ENCODE assay signal across 8 cellular contexts in genomic region chr7:134690016-134690415, GRCh38. TPM values are rescaled to one million over a fixed set of nuclear protein-coding genes. Genes with fewer than 3 reads are reported as not detected.
DNase-seq lines count a peak whose midpoint lies in the region; ATAC-seq and TF ChIP-seq lines count a peak whose summit lies in the region.

No MANE protein-coding gene starts in this region.

- 62% methylated on average over 5 of the region's 5 CpGs for WGBS in hepatocyte (ENCODE audit: low lambda C conversion rate, missing lambda C conversion rate)

- H3K9ac ChIP-seq in adipocyte (ENCODE audit: low read length) = peak overlapping the region; percentile 80

- H3K36me3 ChIP-seq in adipocyte (ENCODE audit: control insufficient read depth, insufficient read depth, low read length, severe bottlenecking) (no peaks in the 10 kb centered on the region), hepatocyte (replicated peaks; ENCODE audit: insufficient read depth, low read depth) (no peaks in the 10 kb centered on the region)

- peak overlapping the region; percentile 3 for H3K4me2 ChIP-seq in hepatocyte

- H4K20me1 ChIP-seq in hepatocyte (ENCODE audit: insufficient read depth, poor library complexity, severe bottlenecking) = no peaks in the 10 kb centered on the region

- no peaks in the 10 kb centered on the region for H3K79me2 ChIP-seq in hepatocyte

- DNase-seq in DMS53 (lab: John Stamatoyannopoulos, UW) (peak; percentile 52), DMS53 treated with DMSO at 0.1 percent for 48 hours (lab: John Stamatoyannopoulos, UW; ENCODE audit: unreplicated experiment) (no peak), adipocyte (ENCODE audit: low read depth) (peak; percentile 91), hepatocyte (ENCODE audit: low spot score) (peak; percentile 72), NCI-H510A (lab: John Stamatoyannopoulos, UW) (no peak), NCI-H1417 treated with DMSO at 0.1 percent for 48 hours (lab: John Stamatoyannopoulos, UW) (no peak)

- no peak overlapping the region for H2AFZ ChIP-seq in hepatocyte

- H3K9me3 ChIP-seq in adipocyte (ENCODE audit: control insufficient read depth, low read length) = no peaks in the 10 kb centered on the region
- H3K9me3 ChIP-seq in hepatocyte (ENCODE audit: low read depth) = no peaks in the 10 kb centered on the region

- TF ChIP-seq CTCF in hepatocyte (IDR thresholded peaks at IDR 0.05; ENCODE audit: poor library complexity) = peak; percentile 69

- no peak for ATAC-seq in GM21723 (IDR thresholded peaks at IDR 0.05; ENCODE audit: unreplicated experiment)

- H3K27ac ChIP-seq in hepatocyte (peak overlapping the region; percentile 75), temporal lobe (ENCODE audit: low read depth, low read length) (peak overlapping the region; percentile 78)

- H3K4me3 ChIP-seq in adipocyte (ENCODE audit: low read length) (peak overlapping the region; percentile 73), hepatocyte (no peak overlapping the region)

- no peaks in the 10 kb centered on the region for H3K9me2 ChIP-seq in hepatocyte (replicated peaks; ENCODE audit: insufficient read depth)

- H3K27me3 ChIP-seq in adipocyte (replicated peaks; ENCODE audit: control insufficient read depth, insufficient read depth, low read length) (no peaks in the 10 kb centered on the region), hepatocyte (no peaks in the 10 kb centered on the region)

- H3K4me1 ChIP-seq in adipocyte (ENCODE audit: control insufficient read depth, insufficient read depth, low read length) = peaks cover 53% of the 10 kb centered on the region
- H3K4me1 ChIP-seq in hepatocyte (ENCODE audit: insufficient read depth) = peaks cover 23% of the 10 kb centered on the region

RNA-seq across cellular contexts. Expression of gene BPGM, which starts 43.4 kb away (rescaled TPM):
- total RNA-seq in hepatocyte = 23.2 and 25.0 TPM in 2 replicates
- 25.7 and 37.6 TPM in 2 replicates for polyA plus RNA-seq in hepatocyte
- total RNA-seq in temporal lobe = 23.4 TPM

Comparison
In these comparisons a context has a peak if more than half of its experiments do, and no peak if none do; other contexts are left out.
1. DNase-seq: peak in DMS53 (single experiment), adipocyte (single experiment) and hepatocyte (single experiment); none in DMS53 treated with DMSO at 0.1 percent for 48 hours (single experiment), NCI-H510A (single experiment) and NCI-H1417 treated with DMSO at 0.1 percent for 48 hours (single experiment).